In genomic region chr20:44653536-44653935, GRCh38 we compare ENCODE assay signal across 19 cellular contexts. TPM values are rescaled to one million over a fixed set of nuclear protein-coding genes. Genes with fewer than 3 reads are reported as not detected.
DNase-seq lines count a peak whose midpoint lies in the region; ATAC-seq and TF ChIP-seq lines count a peak whose summit lies in the region.
"Had no signal": no experiment of that assay in that cellular context is flagged by ENCODE, and none has a peak within 500 bp of the region (broad histone marks: within the 10 kb centered on the region; RNA-seq: fewer than 3 reads in every experiment).

No MANE protein-coding gene starts in this region.

- H3K9me2 ChIP-seq in GM23338 (ENCODE audit: insufficient read depth): no peaks in the 10 kb centered on the region

- H3K36me3 Mint-ChIP-seq in activated T-cell treated with anti-CD3 and anti-CD28 coated beads, Interleukin-2, amount 50 U/mL, for 24 hours (ENCODE audit: low read depth): peaks cover 2% of the 10 kb centered on the region
- H3K36me3 Mint-ChIP-seq in GM23338 (ENCODE audit: low read depth): peaks cover 21% of the 10 kb centered on the region
- peaks cover 22% of the 10 kb centered on the region for H3K36me3 Mint-ChIP-seq in activated T-helper 1 cell treated with anti-CD3 and anti-CD28 coated beads, Interleukin-12 subunit alpha, Interleukin-12 subunit beta, Interleukin-2, Interleukin-4 antibody, amounts not matched to agents 30 ng/mL and 10 ng/mL and 1 ng/mL, durations not matched to agents 14 hours and 24 hours and 36 hours (ENCODE audit: low read depth)
- H3K36me3 Mint-ChIP-seq in nephron progenitor cell (ENCODE audit: low read depth): no peaks in the 10 kb centered on the region

- H3K9me3 Mint-ChIP-seq in activated T-cell treated with anti-CD3 and anti-CD28 coated beads, Interleukin-2, amount 50 U/mL, for 24 hours: no peaks in the 10 kb centered on the region
- peaks cover 24% of the 10 kb centered on the region for H3K9me3 Mint-ChIP-seq in GM23338
- H3K9me3 Mint-ChIP-seq in activated T-helper 1 cell treated with anti-CD3 and anti-CD28 coated beads, Interleukin-12 subunit alpha, Interleukin-12 subunit beta, Interleukin-2, Interleukin-4 antibody, amounts not matched to agents 30 ng/mL and 10 ng/mL and 1 ng/mL, durations not matched to agents 14 hours and 24 hours and 36 hours: peaks cover 4% of the 10 kb centered on the region
- peaks cover 18% of the 10 kb centered on the region for H3K9me3 Mint-ChIP-seq in nephron progenitor cell
- H3K9me3 Mint-ChIP-seq: dendritic cell treated with granulocyte-macrophage colony-stimulating factor and Interleukin-4, amounts not matched to agents 40 ng/mL and 50 ng/mL, for 4 days had no signal

- H3K4me3 ChIP-seq in GM23338: 0 out of 2 replicates have a peak overlapping the region, but pooled peaks have one; percentile 96

- H3K27ac Mint-ChIP-seq in activated T-cell treated with anti-CD3 and anti-CD28 coated beads, Interleukin-2, amount 50 U/mL, for 24 hours: no peak overlapping the region
- H3K27ac Mint-ChIP-seq in GM23338: no peak overlapping the region
- H3K27ac Mint-ChIP-seq in activated T-helper 1 cell treated with anti-CD3 and anti-CD28 coated beads, Interleukin-12 subunit alpha, Interleukin-12 subunit beta, Interleukin-2, Interleukin-4 antibody, amounts not matched to agents 30 ng/mL and 10 ng/mL and 1 ng/mL, durations not matched to agents 14 hours and 24 hours and 36 hours: peak overlapping the region; percentile 59
- no peak overlapping the region for H3K27ac Mint-ChIP-seq in nephron progenitor cell

- no peak for DNase-seq in activated T-cell treated with anti-CD3 and anti-CD28 coated beads, Interleukin-2, amount 50 U/mL, for 24 hours
- DNase-seq in activated T-cell treated with anti-CD3 and anti-CD28 coated beads, Interleukin-2, amount 50 U/mL, for 1 hour: no peak
- no peak for DNase-seq in GM23338 (ENCODE audit: low spot score)
- no peak for DNase-seq in activated T-helper 1 cell treated with anti-CD3 and anti-CD28 coated beads, Interleukin-12 subunit alpha, Interleukin-12 subunit beta, Interleukin-2, Interleukin-4 antibody, amounts not matched to agents 30 ng/mL and 10 ng/mL and 1 ng/mL, durations not matched to agents 14 hours and 24 hours and 36 hours (ENCODE audit: low spot score)
- no peak for DNase-seq in nephron progenitor cell
- DNase-seq in HuH-7 (ENCODE audit: low spot score): no peak
- DNase-seq in putamen (ENCODE audit: low spot score): no peak
- DNase-seq: ACHN; Calu3; HCEC 1CT; NCI-H1048; NCI-H2107; NCI-H748 treated with DMSO at 0.1 percent for 48 hours; RPMI8226; stimulated activated CD4-positive, alpha-beta T cell treated with anti-CD3 and anti-CD28 coated beads, Interleukin-4, amount 100 ng/mL, for 1 hour; upper lobe of left lung had no signal

- peaks cover 32% of the 10 kb centered on the region for H3K27me3 ChIP-seq in GM23338 (ENCODE audit: insufficient read depth)
- H3K27me3 ChIP-seq: upper lobe of left lung had no signal

- H3K4me2 ChIP-seq in GM23338: peak overlapping the region; percentile 100

- H2AFZ ChIP-seq in GM23338: no peak overlapping the region

- no peaks in the 10 kb centered on the region; the same call in 1 of the 2 replicates for H4K20me1 ChIP-seq in GM23338 (replicated peaks; ENCODE audit: insufficient read depth)

- no peak for TF ChIP-seq CTCF in GM23338 (conservative IDR thresholded peaks at IDR 0.05; ENCODE audit: low read depth in 2 of 2)
- TF ChIP-seq CTCF in nephron progenitor cell (IDR thresholded peaks at IDR 0.05): no peak

- no peaks in the 10 kb centered on the region for H3K27me3 Mint-ChIP-seq in activated T-cell treated with anti-CD3 and anti-CD28 coated beads, Interleukin-2, amount 50 U/mL, for 24 hours
- H3K27me3 Mint-ChIP-seq in GM23338 (ENCODE audit: insufficient read depth, low read depth, poor library complexity): peaks cover 29% of the 10 kb centered on the region
- no peaks in the 10 kb centered on the region for H3K27me3 Mint-ChIP-seq in activated T-helper 1 cell treated with anti-CD3 and anti-CD28 coated beads, Interleukin-12 subunit alpha, Interleukin-12 subunit beta, Interleukin-2, Interleukin-4 antibody, amounts not matched to agents 30 ng/mL and 10 ng/mL and 1 ng/mL, durations not matched to agents 14 hours and 24 hours and 36 hours (ENCODE audit: insufficient read depth)
- H3K27me3 Mint-ChIP-seq in nephron progenitor cell (ENCODE audit: low read depth, poor library complexity): peaks cover 48% of the 10 kb centered on the region

- peaks cover 32% of the 10 kb centered on the region for H3K4me1 Mint-ChIP-seq in activated T-cell treated with anti-CD3 and anti-CD28 coated beads, Interleukin-2, amount 50 U/mL, for 24 hours (ENCODE audit: low read depth)
- peaks cover 29% of the 10 kb centered on the region for H3K4me1 Mint-ChIP-seq in GM23338
- peaks cover 41% of the 10 kb centered on the region for H3K4me1 Mint-ChIP-seq in activated T-helper 1 cell treated with anti-CD3 and anti-CD28 coated beads, Interleukin-12 subunit alpha, Interleukin-12 subunit beta, Interleukin-2, Interleukin-4 antibody, amounts not matched to agents 30 ng/mL and 10 ng/mL and 1 ng/mL, durations not matched to agents 14 hours and 24 hours and 36 hours (ENCODE audit: low read depth)
- peaks cover 16% of the 10 kb centered on the region for H3K4me1 Mint-ChIP-seq in nephron progenitor cell

- H3K4me1 ChIP-seq in GM23338 (ENCODE audit: insufficient read depth): peaks cover 8% of the 10 kb centered on the region; the same call in 1 of the 2 replicates

- no peak overlapping the region for H3K27ac ChIP-seq in GM23338 (ENCODE audit: low read depth)

- H3K4me3 Mint-ChIP-seq in activated T-cell treated with anti-CD3 and anti-CD28 coated beads, Interleukin-2, amount 50 U/mL, for 24 hours: peak overlapping the region; percentile 42
- H3K4me3 Mint-ChIP-seq in GM23338 (0 out of 3 replicates have a peak overlapping the region, but pooled peaks have one; percentile 7), nephron progenitor cell (peak overlapping the region; percentile 45)
- H3K4me3 Mint-ChIP-seq in activated T-helper 1 cell treated with anti-CD3 and anti-CD28 coated beads, Interleukin-12 subunit alpha, Interleukin-12 subunit beta, Interleukin-2, Interleukin-4 antibody, amounts not matched to agents 30 ng/mL and 10 ng/mL and 1 ng/mL, durations not matched to agents 14 hours and 24 hours and 36 hours: peak overlapping the region; percentile 69

- intact Hi-C loops in activated T-helper 1 cell treated with anti-CD3 and anti-CD28 coated beads, Interleukin-12 subunit alpha, Interleukin-12 subunit beta, Interleukin-2, Interleukin-4 antibody, amounts not matched to agents 30 ng/mL and 10 ng/mL and 1 ng/mL, durations not matched to agents 14 hours and 24 hours and 36 hours (cut with micrococcal nuclease): loop anchor here (2.0 to 5.0 kb wide), 3 partner anchors 131 to 443 kb away; partner anchors contain the start of genes OSER1, SERINC3 and STK4

- H3K79me2 ChIP-seq in GM23338 (replicated peaks; ENCODE audit: insufficient read depth): no peaks in the 10 kb centered on the region

- no peaks in the 10 kb centered on the region for H3K36me3 ChIP-seq in GM23338 (ENCODE audit: insufficient read depth)
- H3K36me3 ChIP-seq: upper lobe of left lung had no signal

- H3F3A ChIP-seq in GM23338 (replicated peaks; ENCODE audit: low read depth): peaks cover 3% of the 10 kb centered on the region; the same call in 1 of the 2 replicates

- ATAC-seq in GM23338 (no peak), HG02885 (IDR thresholded peaks at IDR 0.05; ENCODE audit: poor library complexity, unreplicated experiment) (no peak)
- ATAC-seq: activated CD4-positive, CD25-positive, alpha-beta regulatory T cell treated with anti-CD3 and anti-CD28 coated beads, Interleukin-2, amount 50 U/mL, for 24 hours had no signal

TF ChIP-seq in GM23338, 12 proteins besides CTCF, POLR2A, EP300 and RAD21 (continues in another document):
- TF ChIP-seq NANOG (IDR thresholded peaks at IDR 0.05; ENCODE audit: borderline replicate concordance) (no peak), STAT1 (IDR thresholded peaks at IDR 0.05; ENCODE audit: unreplicated experiment) (no peak), ZNF331 (CRISPR knock-in tag; IDR thresholded peaks at IDR 0.05; ENCODE audit: low read depth) (no peak), REST (IDR thresholded peaks at IDR 0.05; ENCODE audit: unreplicated experiment) (no peak), JUNB (IDR thresholded peaks at IDR 0.05; ENCODE audit: unreplicated experiment) (no peak)

RNA-seq across cellular contexts. Expression of gene ADA, which starts 2.0 kb away (rescaled TPM):
- 12.7 and 16.2 TPM in 2 replicates for total RNA-seq in GM23338 (2014; rRNA removed; shearing (Covaris generic))
- 14.6 and 15.8 TPM in 2 replicates for polyA plus RNA-seq in GM23338 (2016; fragmentation: Nextera tagmentation; extraction: Ambion mirVana)
- 45.1 and 45.5 TPM in 2 replicates for total RNA-seq in activated T-helper 1 cell treated with anti-CD3 and anti-CD28 coated beads, Interleukin-12 subunit alpha, Interleukin-12 subunit beta, Interleukin-2, Interleukin-4 antibody, amounts not matched to agents 30 ng/mL and 10 ng/mL and 1 ng/mL, durations not matched to agents 14 hours and 24 hours and 36 hours

Comparison
In these comparisons a context has a peak if more than half of its experiments do, and no peak if none do; other contexts are left out.
1. H3K4me3 Mint-ChIP-seq: peak in every context shown above with its lines; median percentile 69 in activated T-helper 1 cell treated with anti-CD3 and anti-CD28 coated beads, Interleukin-12 subunit alpha, Interleukin-12 subunit beta, Interleukin-2, Interleukin-4 antibody, amounts not matched to agents 30 ng/mL and 10 ng/mL and 1 ng/mL, durations not matched to agents 14 hours and 24 hours and 36 hours; 45 in nephron progenitor cell; 42 in activated T-cell treated with anti-CD3 and anti-CD28 coated beads, Interleukin-2, amount 50 U/mL, for 24 hours; 7 in GM23338.